ENCODE assay signal across 12 cellular contexts in genomic region chr1:27727126-27727525, GRCh38. TPM values are rescaled to one million over a fixed set of nuclear protein-coding genes. Genes with fewer than 3 reads are reported as not detected.
DNase-seq lines count a peak whose midpoint lies in the region; ATAC-seq, FAIRE-seq and TF ChIP-seq lines count a peak whose summit lies in the region.
"Had no signal": no experiment of that assay in that cellular context is flagged by ENCODE, and none has a peak within 500 bp of the region (broad histone marks: within the 10 kb centered on the region; RNA-seq: fewer than 3 reads in every experiment).

No MANE protein-coding gene starts in this region.

- H3K36me3 ChIP-seq in GM23338 (ENCODE audit: insufficient read depth) (no peaks in the 10 kb centered on the region), pancreas (no peaks in the 10 kb centered on the region)

- no peak for TF ChIP-seq RAD21 in A549 (conservative IDR thresholded peaks at IDR 0.05 in 1 of 2, IDR thresholded peaks at IDR 0.05 in 1 of 2)

- ATAC-seq in A549 (no peak), GM23338 (no peak), activated B cell treated with CpG ODN at 0.5 μM for 24 hours (ENCODE audit: low read depth) (no peak), pancreas (no peak), GM18868 (IDR thresholded peaks at IDR 0.05; ENCODE audit: unreplicated experiment) (no peak)
- ATAC-seq: body of pancreas had no signal

- peaks cover 10% of the 10 kb centered on the region for H3K4me1 Mint-ChIP-seq in GM23338
- peaks cover 26% of the 10 kb centered on the region for H3K4me1 Mint-ChIP-seq in activated B cell treated with CpG ODN at 0.5 μM for 24 hours
- H3K4me1 Mint-ChIP-seq in immature natural killer cell: peaks cover 8 to 32% of the 10 kb centered on the region in 2 donors
- H3K4me1 Mint-ChIP-seq in endothelial cell (ENCODE audit: unreplicated experiment): peaks cover 2% of the 10 kb centered on the region

- H3K9me3 ChIP-seq in A549 (no peaks in the 10 kb centered on the region), pancreas (no peaks in the 10 kb centered on the region)
- H3K9me3 ChIP-seq: body of pancreas had no signal

- H4K20me1 ChIP-seq in GM23338 (replicated peaks; ENCODE audit: insufficient read depth): no peaks in the 10 kb centered on the region

- no peak overlapping the region; the same call in 2 of the 3 replicates for H3K4me3 ChIP-seq in A549
- H3K4me3 ChIP-seq in GM23338: peak overlapping the region; percentile 94; the same call in 1 of the 2 replicates
- H3K4me3 ChIP-seq in pancreas: peak overlapping the region in 1 of 4 donors; percentile 95

- H3K9me2 ChIP-seq in GM23338 (ENCODE audit: insufficient read depth): no peaks in the 10 kb centered on the region

- TF ChIP-seq POLR2A in A549 (IDR thresholded peaks at IDR 0.05; ENCODE audit: low read length): no peak

- TF ChIP-seq EP300 in A549 (IDR thresholded peaks at IDR 0.05): no peak

- H3K36me3 Mint-ChIP-seq in GM23338 (ENCODE audit: low read depth): peaks cover 3% of the 10 kb centered on the region; the same call in 1 of the 3 replicates
- peaks cover 27% of the 10 kb centered on the region for H3K36me3 Mint-ChIP-seq in activated B cell treated with CpG ODN at 0.5 μM for 24 hours (ENCODE audit: low read depth)
- peaks cover 6 to 11% (median 7%) of the 10 kb centered on the region in 3 donors for H3K36me3 Mint-ChIP-seq in immature natural killer cell
- H3K36me3 Mint-ChIP-seq in endothelial cell (ENCODE audit: low read depth, unreplicated experiment): peaks cover 4% of the 10 kb centered on the region

- FAIRE-seq in A549 (lab: Jason Lieb, UNC) (no peak), pancreas (lab: Jason Lieb, UNC) (no peak)
- FAIRE-seq: urothelium cell line had no signal

- H3K4me2 ChIP-seq in A549 (peak overlapping the region; percentile 87), GM23338 (peak overlapping the region; percentile 93)

- POLR2A ChIA-PET in A549 (lab: Yijun Ruan, JAX) (interaction anchor here (0.7 to 1.2 kb wide), 2 partner anchors 103 to 104 kb away, joined by 3 to 4 read pairs; partner anchors contain the start of gene PPP1R8), activated B cell treated with CpG ODN at 0.5 μM for 24 hours (lab: Charles Lee) (interaction anchor here (0.7 to 1.4 kb wide), 4 partner anchors 48 to 941 kb away, joined by 3 to 5 read pairs (median 4); no protein-coding TSS in a partner anchor)

- intact Hi-C loops in activated B cell treated with CpG ODN at 0.5 μM for 24 hours (cut with micrococcal nuclease): loop anchor here (5.0 kb wide), 4 partner anchors 230 to 715 kb away; partner anchors contain the start of genes SYTL1, TENT5B and XKR8
- intact Hi-C loops in pancreas (cut with DNase I): no loop called here

- DNase-seq in A549 (ENCODE audit: low read depth in 1 of 2, low spot score in 1 of 2): no peak
- DNase-seq in GM23338 (ENCODE audit: low spot score): no peak
- no peak for DNase-seq in activated B cell treated with CpG ODN at 0.5 μM for 24 hours
- peak in 1 of 3 donors; percentile 1 for DNase-seq in immature natural killer cell
- no peak for DNase-seq in pancreas
- DNase-seq in endothelial cell (ENCODE audit: low spot score): no peak
- no peak for DNase-seq in stimulated activated CD4-positive, alpha-beta T cell treated with anti-CD3 and anti-CD28 coated beads, Interleukin-2, amount 100 ng/mL, for 24 hours
- DNase-seq: body of pancreas; GF-D8; NK-92 treated with Interleukin-12 subunit alpha and Interleukin-12 subunit beta, amount 100 ng/mL, for 24 hours had no signal

- H3K27me3 ChIP-seq in GM23338 (ENCODE audit: insufficient read depth) (no peaks in the 10 kb centered on the region), pancreas (no peaks in the 10 kb centered on the region)
- H3K27me3 ChIP-seq: body of pancreas had no signal

- CTCF ChIA-PET in A549 (lab: Yijun Ruan, JAX) (interaction anchor here (0.9 kb wide), 1 partner anchor 58 kb away, joined by 3 read pairs; no protein-coding TSS in a partner anchor), activated B cell treated with CpG ODN at 0.5 μM for 24 hours (lab: Charles Lee) (no interaction called here)

- H3K27ac Mint-ChIP-seq in GM23338 (no peak overlapping the region), activated B cell treated with CpG ODN at 0.5 μM for 24 hours (peak overlapping the region; percentile 41), immature natural killer cell (peak overlapping the region in 5 of 6 donors; percentile 47 to 88 (median 85)), endothelial cell (ENCODE audit: unreplicated experiment) (no peak overlapping the region)

- no peak overlapping the region for H2AFZ ChIP-seq in GM23338

- H3K27me3 Mint-ChIP-seq in GM23338 (ENCODE audit: insufficient read depth, low read depth, poor library complexity): peaks cover 12% of the 10 kb centered on the region
- no peaks in the 10 kb centered on the region for H3K27me3 Mint-ChIP-seq in activated B cell treated with CpG ODN at 0.5 μM for 24 hours
- peaks cover 4 to 7% (median 6%) of the 10 kb centered on the region in 3 donors for H3K27me3 Mint-ChIP-seq in immature natural killer cell (ENCODE audit: low read depth in 3 of 3)
- no peaks in the 10 kb centered on the region for H3K27me3 Mint-ChIP-seq in endothelial cell (ENCODE audit: unreplicated experiment)

- peak overlapping the region in 1 of 2 experiments; percentile 94; a peak in 2 of 6 replicates for H3K27ac ChIP-seq in A549
- no peak overlapping the region; the same call in 1 of the 2 replicates for H3K27ac ChIP-seq in GM23338 (ENCODE audit: low read depth)
- H3K27ac ChIP-seq in pancreas: peak overlapping the region in 1 of 4 donors; percentile 89

- peak overlapping the region; percentile 83 for H3K4me3 Mint-ChIP-seq in GM23338
- H3K4me3 Mint-ChIP-seq in activated B cell treated with CpG ODN at 0.5 μM for 24 hours: peak overlapping the region; percentile 84
- H3K4me3 Mint-ChIP-seq in immature natural killer cell: peak overlapping the region in 3 of 5 donors; percentile 81 to 83 (median 83)
- H3K4me3 Mint-ChIP-seq in endothelial cell (ENCODE audit: unreplicated experiment): no peak overlapping the region

- H3K9me3 Mint-ChIP-seq in GM23338: no peaks in the 10 kb centered on the region
- H3K9me3 Mint-ChIP-seq in activated B cell treated with CpG ODN at 0.5 μM for 24 hours: no peaks in the 10 kb centered on the region
- H3K9me3 Mint-ChIP-seq in immature natural killer cell: no peaks in the 10 kb centered on the region
- H3K9me3 Mint-ChIP-seq in endothelial cell (ENCODE audit: unreplicated experiment): no peaks in the 10 kb centered on the region

- WGBS in A549 (ENCODE audit: missing lambda C conversion rate): 74% methylated on average over 3 of the region's 3 CpGs
- 81 to 86% methylated on average over 3 of the region's 3 CpGs for WGBS in pancreas, 2 donors

- peaks cover 16% of the 10 kb centered on the region; the same call in 1 of the 2 replicates for H3F3A ChIP-seq in GM23338 (replicated peaks; ENCODE audit: low read depth)

- H3K4me1 ChIP-seq in A549 (peaks cover 9% of the 10 kb centered on the region; the same call in 2 of the 3 replicates), GM23338 (ENCODE audit: insufficient read depth) (peaks cover 17% of the 10 kb centered on the region; the same call in 1 of the 2 replicates), pancreas (no peaks in the 10 kb centered on the region)

- H3K79me2 ChIP-seq in GM23338 (replicated peaks; ENCODE audit: insufficient read depth): 0 out of 2 replicates have a peak, but pooled peaks cover 6% of the 10 kb centered on the region

- TF ChIP-seq CTCF in A549 (IDR thresholded peaks at IDR 0.05) (no peak), GM23338 (conservative IDR thresholded peaks at IDR 0.05; ENCODE audit: low read depth in 2 of 2) (no peak), activated B cell treated with CpG ODN at 0.5 μM for 24 hours (IDR thresholded peaks at IDR 0.05) (no peak), pancreas (IDR thresholded peaks at IDR 0.05) (no peak), endothelial cell (IDR thresholded peaks at IDR 0.05; ENCODE audit: unreplicated experiment) (no peak)

RNA-seq across cellular contexts. Expression of gene FAM76A, which starts 1.4 kb away (rescaled TPM):
- 6.5 and 7.0 TPM in 2 replicates for polyA plus RNA-seq in A549 (2011; rRNA removed)
- polyA plus RNA-seq in A549 (2012; cell fraction: cytosol; rRNA removed): 2.4 and 2.6 TPM in 2 replicates
- polyA plus RNA-seq in A549 (2012; cell fraction: nucleus; rRNA removed): 1.6 TPM in 2 replicates
- 4.1 to 4.8 TPM (median 4.2 TPM) in 3 replicates for polyA plus RNA-seq in A549 (2017; fragmentation: RNase III; extraction: RNeasy Plus Mini Kit Qiagen cat#74134 plus additional on column Dnase treatment)
- 4.4 and 6.5 TPM in 2 replicates for polyA minus RNA-seq in A549 (2011; rRNA and poly(A)+ RNA removed)
- 12.5 and 22.6 TPM in 2 replicates for total RNA-seq in GM23338 (2014; rRNA removed; shearing (Covaris generic))
- polyA plus RNA-seq in GM23338 (2016; fragmentation: Nextera tagmentation; extraction: Ambion mirVana): 12.7 and 13.8 TPM in 2 replicates
- 14.9 and 19.3 TPM in 2 replicates for total RNA-seq in activated B cell treated with CpG ODN at 0.5 μM for 24 hours
- 1 to 10 TPM; 2.2 to 8.1 (median 7.5) TPM for polyA plus RNA-seq in immature natural killer cell
- total RNA-seq in pancreas: 1 to 10 TPM; 5.0 to 8.7 (median 6.4) TPM
- polyA plus RNA-seq in pancreas: 1 to 10 TPM; 4.3 to 6.4 TPM
- 5.3 TPM for total RNA-seq in endothelial cell (ENCODE audit: unreplicated experiment)

RNA-seq across cellular contexts. Expression of gene STX12, which starts 45.9 kb away (rescaled TPM):
- 12.8 and 14.6 TPM in 2 replicates for polyA plus RNA-seq in A549 (2011; rRNA removed)
- 3.5 and 4.8 TPM in 2 replicates for polyA plus RNA-seq in A549 (2012; cell fraction: cytosol; rRNA removed)
- polyA plus RNA-seq in A549 (2012; cell fraction: nucleus; rRNA removed): 3.3 and 3.7 TPM in 2 replicates
- 10.3 to 13.6 TPM (median 11.9 TPM) in 3 replicates for polyA plus RNA-seq in A549 (2017; fragmentation: RNase III; extraction: RNeasy Plus Mini Kit Qiagen cat#74134 plus additional on column Dnase treatment)
- polyA minus RNA-seq in A549 (2011; rRNA and poly(A)+ RNA removed): 3.3 and 4.6 TPM in 2 replicates
- 9.0 and 13.7 TPM in 2 replicates for total RNA-seq in GM23338 (2014; rRNA removed; shearing (Covaris generic))
- polyA plus RNA-seq in GM23338 (2016; fragmentation: Nextera tagmentation; extraction: Ambion mirVana): 5.1 and 6.1 TPM in 2 replicates
- 33.5 and 42.4 TPM in 2 replicates for total RNA-seq in activated B cell treated with CpG ODN at 0.5 μM for 24 hours
- 10 to 100 TPM in 2 of 3 donors, 1 to 10 TPM in 1; 7.9 to 12.9 (median 12.4) TPM for polyA plus RNA-seq in immature natural killer cell
- total RNA-seq in pancreas: 10 to 100 TPM; 15.4 to 24.3 (median 19.5) TPM
- 10 to 100 TPM; 13.6 to 21.2 TPM for polyA plus RNA-seq in pancreas
- total RNA-seq in endothelial cell (ENCODE audit: unreplicated experiment): 52.4 TPM

RNA-seq across cellular contexts. Expression of gene IFI6, which starts 55.1 kb away (rescaled TPM):
- polyA plus RNA-seq in A549 (2011; rRNA removed) (5.3 and 6.3 TPM in 2 replicates), A549 (2017; fragmentation: RNase III; extraction: RNeasy Plus Mini Kit Qiagen cat#74134 plus additional on column Dnase treatment) (8.2 to 12.3 TPM (median 8.8 TPM) in 3 replicates), GM23338 (2016; fragmentation: Nextera tagmentation; extraction: Ambion mirVana) (15.6 and 16.0 TPM in 2 replicates), immature natural killer cell (100 to 1,000 TPM in 2 of 3 donors, 10 to 100 TPM in 1; 41.3 to 186 (median 177) TPM), pancreas (100 to 1,000 TPM in 1 of 2 donors, 10 to 100 TPM in 1; 54.6 to 186 TPM)
- polyA plus RNA-seq in A549 (2012; cell fraction: cytosol; rRNA removed): 6.7 and 8.0 TPM in 2 replicates
- 5.1 and 6.5 TPM in 2 replicates for polyA plus RNA-seq in A549 (2012; cell fraction: nucleus; rRNA removed)
- 4.8 and 5.5 TPM in 2 replicates for polyA minus RNA-seq in A549 (2011; rRNA and poly(A)+ RNA removed)
- total RNA-seq in GM23338 (2014; rRNA removed; shearing (Covaris generic)): 6.3 and 9.4 TPM in 2 replicates
- total RNA-seq in activated B cell treated with CpG ODN at 0.5 μM for 24 hours (10.9 and 11.4 TPM in 2 replicates), pancreas (10 to 100 TPM in 5 of 6 donors, 1 to 10 TPM in 1; 7.8 to 67.4 (median 28.8) TPM), endothelial cell (ENCODE audit: unreplicated experiment) (9.7 TPM)

Comparison
In these comparisons a context has a peak if more than half of its experiments do, and no peak if none do; other contexts are left out.
1. H3K27ac Mint-ChIP-seq: peak in activated B cell treated with CpG ODN at 0.5 μM for 24 hours (single experiment) and immature natural killer cell (5 of 6); none in GM23338 (single experiment) and endothelial cell (single experiment).